ENCODE assay signal across 24 cellular contexts in the genomic region with DNA sequence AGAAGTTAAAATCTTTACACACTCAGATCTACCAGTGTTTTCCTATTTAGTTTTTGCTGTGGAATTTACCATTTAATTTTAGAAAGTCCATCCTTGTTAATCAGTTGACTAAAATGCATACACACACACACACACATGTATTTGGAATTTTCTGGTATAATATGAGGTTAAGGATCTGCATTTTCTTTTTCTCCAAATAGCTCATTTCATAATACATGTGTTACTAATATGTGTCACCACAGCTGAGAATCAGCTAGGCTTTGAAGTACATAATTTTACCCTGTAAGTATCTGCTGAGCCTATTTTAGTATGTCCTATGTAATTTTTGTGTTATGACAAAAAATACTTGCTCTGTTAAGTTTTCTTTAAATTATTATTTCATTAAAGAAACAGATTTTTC.
"Had no signal": no experiment of that assay in that cellular context is flagged by ENCODE, and none has a peak within 500 bp of the region (broad histone marks: within the 10 kb centered on the region; RNA-seq: fewer than 3 reads in every experiment).

No MANE protein-coding gene starts in this region.

- DNase-seq: colonic mucosa; effector CD8-positive, alpha-beta T cell; foreskin melanocyte; glutamatergic neuron; heart right ventricle; hippocampal formation; left cardiac atrium; left lung; mesenchymal stem cell; mucosa of descending colon; naive B cell; pancreas; stimulated activated CD4-positive, alpha-beta T cell treated with anti-CD3 and anti-CD28 coated beads, Interleukin-2, amount 100 ng/mL, for 24 hours; stimulated activated CD4-positive, alpha-beta T cell treated with anti-CD3 and anti-CD28 coated beads, Interleukin-4, amount 100 ng/mL, for 4 hours; stimulated activated naive CD8-positive, alpha-beta T cell treated with anti-CD3 and anti-CD28 coated beads, Interleukin-15, Interleukin-2, amounts not matched to agents 100 U/mL and 50 U/mL, for 24 hours; substantia nigra; testis; tibial artery had no signal

- H3K36me3 ChIP-seq: colonic mucosa had no signal

- H3K27ac ChIP-seq: colonic mucosa, esophagus muscularis mucosa, heart right ventricle, left lung, neutrophil, pancreas, right atrium auricular region, testis, tibial artery had no signal

- H3K9me3 ChIP-seq: colonic mucosa, esophagus muscularis mucosa, left lung, mucosa of descending colon, neutrophil, pancreas, right atrium auricular region, testis, tibial artery had no signal

- ATAC-seq: heart right ventricle; left cardiac atrium; left lung; mucosa of descending colon; natural killer cell treated with Interleukin-12 subunit alpha and Interleukin-12 subunit beta and Interleukin-15 and Interleukin-18, amount 100 ng/mL, for 72 hours; pancreas; sciatic nerve; stimulated activated memory B cell treated with anti-CD40 and anti-IgM and Interleukin-4, amounts not matched to agents 10 μg/mL and 1 μg/mL and 100 μg/mL, for 72 hours; stimulated activated naive CD8-positive, alpha-beta T cell treated with anti-CD3 and anti-CD28 coated beads, Interleukin-15, Interleukin-2, amounts not matched to agents 100 U/mL and 50 U/mL, for 24 hours had no signal

- H3K4me3 ChIP-seq: colonic mucosa, esophagus muscularis mucosa, heart right ventricle, left lung, mucosa of descending colon, pancreas, right atrium auricular region, testis, tibial artery had no signal

- H3K27me3 ChIP-seq: colonic mucosa, esophagus muscularis mucosa, heart right ventricle, left lung, neutrophil, pancreas, right atrium auricular region, testis, tibial artery had no signal
